ENCODE assay signal across 20 cellular contexts in genomic region chr12:108175310-108175709, GRCh38. TPM values are rescaled to one million over a fixed set of nuclear protein-coding genes. Genes with fewer than 3 reads are reported as not detected.
A peak's percentile ranks its signal among the peaks of the same experiment; 100 is the strongest.
DNase-seq lines count a peak whose midpoint lies in the region; TF ChIP-seq lines count a peak whose summit lies in the region.
"Had no signal": no experiment of that assay in that cellular context is flagged by ENCODE, and none has a peak within 500 bp of the region (broad histone marks: within the 10 kb centered on the region; RNA-seq: fewer than 3 reads in every experiment).

No MANE protein-coding gene starts in this region.

- H3K4me3 ChIP-seq in ectodermal cell (ENCODE audit: insufficient read depth, low read depth, low read length): no peak overlapping the region
- H3K4me3 ChIP-seq: A549, right atrium auricular region, stomach had no signal

- H3K27ac ChIP-seq in ectodermal cell (ENCODE audit: insufficient read depth, low read depth, low read length, poor library complexity, severe bottlenecking): peak overlapping the region; percentile 64
- H3K27ac ChIP-seq: A549, right atrium auricular region, stomach had no signal

- no peak overlapping the region for H3K27ac Mint-ChIP-seq in MCF 10A (ENCODE audit: low read depth, unreplicated experiment)
- H3K27ac Mint-ChIP-seq: activated CD4-positive, alpha-beta memory T cell treated with anti-CD3 and anti-CD28 coated beads, Interleukin-2, amount 10 ng/mL, durations not matched to agents 7 days and 5 days; CD4-positive, alpha-beta T cell had no signal

- intact Hi-C loops in MCF 10A (cut with micrococcal nuclease): no loop called here

- CTCF ChIA-PET in MCF 10A (lab: Yijun Ruan, JAX): no interaction called here

- no peak for TF ChIP-seq CTCF in MCF 10A (IDR thresholded peaks at IDR 0.05; ENCODE audit: unreplicated experiment)

- no peaks in the 10 kb centered on the region for H3K4me1 Mint-ChIP-seq in MCF 10A (ENCODE audit: insufficient read depth, unreplicated experiment)
- H3K4me1 Mint-ChIP-seq: activated CD4-positive, alpha-beta memory T cell treated with anti-CD3 and anti-CD28 coated beads, Interleukin-2, amount 10 ng/mL, durations not matched to agents 7 days and 5 days; neural crest cell had no signal

- no TSS peak for BruUV-seq in MCF 10A (replicated peaks; lab: Mats Ljungman, UMichigan)

- H3K9me3 ChIP-seq in ectodermal cell (ENCODE audit: control insufficient read depth, low read length): no peaks in the 10 kb centered on the region
- H3K9me3 ChIP-seq: A549, right atrium auricular region had no signal

- H3K27me3 ChIP-seq in ectodermal cell (ENCODE audit: control insufficient read depth, insufficient read depth, low read length, poor library complexity, severe bottlenecking): no peaks in the 10 kb centered on the region
- H3K27me3 ChIP-seq: right atrium auricular region, stomach had no signal

- no peaks in the 10 kb centered on the region for H3K36me3 Mint-ChIP-seq in MCF 10A (ENCODE audit: insufficient read depth, unreplicated experiment)

- H3K36me3 ChIP-seq in ectodermal cell (ENCODE audit: control insufficient read depth, insufficient read depth, low read length): no peaks in the 10 kb centered on the region
- H3K36me3 ChIP-seq: right atrium auricular region, stomach had no signal

- peaks cover 4% of the 10 kb centered on the region for H3K27me3 Mint-ChIP-seq in MCF 10A (ENCODE audit: insufficient read depth, unreplicated experiment)

- H3K4me1 ChIP-seq in ectodermal cell (ENCODE audit: control insufficient read depth, insufficient read depth, low read length): peaks cover 15% of the 10 kb centered on the region
- H3K4me1 ChIP-seq: A549, right atrium auricular region, stomach had no signal

- peaks cover 8% of the 10 kb centered on the region for H3K9me3 Mint-ChIP-seq in MCF 10A (ENCODE audit: unreplicated experiment)
- H3K9me3 Mint-ChIP-seq: activated CD4-positive, alpha-beta memory T cell treated with anti-CD3 and anti-CD28 coated beads, Interleukin-2, amount 10 ng/mL, durations not matched to agents 7 days and 5 days; activated T-cell treated with anti-CD3 and anti-CD28 coated beads, Interleukin-2, amount 50 U/mL, for 4 hours; CD4-positive, alpha-beta T cell; neural crest cell had no signal

- H3K4me3 Mint-ChIP-seq in MCF 10A (ENCODE audit: unreplicated experiment): no peak overlapping the region
- H3K4me3 Mint-ChIP-seq: activated CD4-positive, alpha-beta memory T cell treated with anti-CD3 and anti-CD28 coated beads, Interleukin-2, amount 10 ng/mL, durations not matched to agents 7 days and 5 days; activated T-cell treated with anti-CD3 and anti-CD28 coated beads, Interleukin-2, amount 50 U/mL, for 4 hours; CD4-positive, alpha-beta T cell; neural crest cell had no signal

- DNase-seq in NCI-H748 (lab: John Stamatoyannopoulos, UW; ENCODE audit: unreplicated experiment) (peak; percentile 31), NCI-H748 treated with DMSO at 0.1 percent for 48 hours (lab: John Stamatoyannopoulos, UW) (no peak), NCI-H2227 treated with DMSO at 0.1 percent for 48 hours (lab: John Stamatoyannopoulos, UW) (peak; percentile 30), smooth muscle cell of the brain vasculature (ENCODE audit: low read depth, low spot score) (peak; percentile 45), kidney tubule cell (ENCODE audit: low spot score) (no peak), MCF 10A (ENCODE audit: unreplicated experiment) (no peak), islet precursor cell (no peak)
- DNase-seq: activated CD4-positive, alpha-beta memory T cell treated with anti-CD3 and anti-CD28 coated beads, Interleukin-2, amount 10 ng/mL, durations not matched to agents 7 days and 5 days; activated T-cell treated with anti-CD3 and anti-CD28 coated beads, Interleukin-2, amount 50 U/mL, for 4 hours; CD4-positive, alpha-beta T cell; DMS79 treated with DMSO at 0.1 percent for 48 hours; hippocampal formation; left colon; midbrain; stomach had no signal

- 10 to 11% methylated on average over 4 of the region's 4 CpGs for WGBS in ectodermal cell, 2 experiments

- POLR2A ChIA-PET in MCF 10A (lab: Yijun Ruan, JAX): no interaction called here

RNA-seq across cellular contexts. Expression of gene WSCD2, which starts 46.2 kb away (rescaled TPM):
- polyA plus RNA-seq in ectodermal cell (2013, experiment 1 of 4): 3.7 TPM
- polyA plus RNA-seq in ectodermal cell (2013, experiment 2 of 4): 5.2 TPM
- 7.3 TPM for polyA plus RNA-seq in ectodermal cell (2013, experiment 3 of 4)
- polyA plus RNA-seq in ectodermal cell (2013, experiment 4 of 4): 10.1 TPM
- not detected in 2 replicates for total RNA-seq in MCF 10A (2022)
- total RNA-seq: activated CD4-positive, alpha-beta memory T cell treated with anti-CD3 and anti-CD28 coated beads, Interleukin-2, amount 10 ng/mL, durations not matched to agents 7 days and 5 days; activated T-cell treated with anti-CD3 and anti-CD28 coated beads, Interleukin-2, amount 50 U/mL, for 4 hours; bronchial epithelial cell; CD4-positive, alpha-beta T cell had no signal
- polyA plus RNA-seq: A549 had no signal

Comparison
In these comparisons a context has a peak if more than half of its experiments do, and no peak if none do; other contexts are left out.
1. DNase-seq: peak in NCI-H748 (single experiment), NCI-H2227 treated with DMSO at 0.1 percent for 48 hours (single experiment) and smooth muscle cell of the brain vasculature (single experiment); none in NCI-H748 treated with DMSO at 0.1 percent for 48 hours (single experiment), kidney tubule cell (single experiment), MCF 10A (single experiment) and islet precursor cell (single experiment).